ENCODE assay signal across 1 cellular context in the genomic region with DNA sequence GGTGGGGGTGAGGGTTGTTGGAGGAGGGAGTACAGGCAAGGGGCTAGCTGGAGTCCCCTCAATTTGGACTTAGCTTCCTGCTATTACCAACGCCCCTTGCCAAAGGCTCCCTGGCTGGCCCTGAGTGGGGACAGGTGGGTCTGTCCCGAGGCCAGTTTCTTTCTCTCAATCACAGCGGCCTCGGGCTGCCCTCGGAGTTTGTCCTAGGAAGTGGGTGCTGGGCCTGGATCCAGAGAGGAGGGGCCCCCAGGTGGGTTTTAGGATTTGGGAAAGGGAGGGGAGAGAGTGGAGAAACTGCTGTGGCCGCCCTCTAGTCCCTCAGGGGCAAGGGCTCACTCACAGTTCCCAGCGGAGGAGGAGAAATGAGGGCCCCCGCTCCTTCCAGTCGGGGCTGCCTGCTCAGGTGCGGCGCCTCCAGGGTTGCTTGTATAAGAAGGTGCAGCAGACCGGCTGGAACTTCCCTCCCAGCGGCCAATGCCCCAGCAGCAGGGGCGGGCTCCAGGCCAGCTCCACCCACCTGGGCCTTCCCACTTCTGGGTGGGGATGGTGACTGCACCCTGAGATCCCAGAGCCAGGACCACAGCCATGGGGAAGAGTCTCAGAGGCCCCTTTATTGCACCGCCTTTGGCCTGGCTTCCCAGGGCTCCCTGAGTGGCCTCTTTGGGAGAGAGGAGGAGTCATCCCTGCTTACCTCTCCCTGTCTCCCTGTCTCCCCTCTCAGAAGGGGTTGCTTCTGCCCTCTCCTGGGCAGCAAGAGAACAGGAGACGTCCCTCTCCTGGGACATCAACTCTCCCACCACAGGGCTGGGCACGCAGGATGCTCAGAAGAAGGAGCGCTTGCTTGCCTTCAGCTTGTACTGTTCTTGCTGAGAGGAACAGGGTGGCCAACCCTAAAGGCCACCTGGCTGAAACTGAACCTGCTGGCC.
TF ChIP-seq lines count a peak whose summit lies in the region.

No MANE protein-coding gene starts in this region.

TF ChIP-seq in HepG2, 621 proteins besides CTCF, POLR2A, EP300 and RAD21 (continued from another document and continues in another):
- TF ChIP-seq ZC3H4 (CRISPR knock-in tag; IDR thresholded peaks at IDR 0.05; ENCODE audit: borderline replicate concordance) (no peak), SIX1 (CRISPR knock-in tag; IDR thresholded peaks at IDR 0.05; ENCODE audit: borderline replicate concordance) (no peak), AGO2 (optimal IDR thresholded peaks at IDR 0.05; ENCODE audit: low read depth, low read length) (peak; percentile 45), ARNTL (CRISPR knock-in tag; IDR thresholded peaks at IDR 0.05) (no peak), ZNF232 (CRISPR knock-in tag; IDR thresholded peaks at IDR 0.05; ENCODE audit: borderline replicate concordance) (no peak), SAFB2 (CRISPR knock-in tag; IDR thresholded peaks at IDR 0.05; ENCODE audit: borderline replicate concordance, low read depth) (peak; percentile 49; the same call in 1 of the 2 replicates), NKX3-1 (CRISPR knock-in tag; IDR thresholded peaks at IDR 0.05) (0 out of 2 replicates have a peak, but pooled peaks have one; percentile 46), ZBTB21 (CRISPR knock-in tag; IDR thresholded peaks at IDR 0.05) (no peak), ZNF263 (CRISPR knock-in tag; IDR thresholded peaks at IDR 0.05) (peak; percentile 89), SNAPC2 (CRISPR knock-in tag; IDR thresholded peaks at IDR 0.05) (peak; percentile 28; the same call in 1 of the 2 replicates), ZNF256 (CRISPR knock-in tag; conservative IDR thresholded peaks at IDR 0.05) (0 out of 2 replicates have a peak, but pooled peaks have one; percentile 20), GABPB1 (CRISPR knock-in tag; IDR thresholded peaks at IDR 0.05) (peak; percentile 77), MEIS1 (CRISPR knock-in tag; IDR thresholded peaks at IDR 0.05; ENCODE audit: borderline replicate concordance) (no peak), ZSCAN22 (CRISPR knock-in tag; IDR thresholded peaks at IDR 0.05) (no peak), ZNF7 (CRISPR knock-in tag; IDR thresholded peaks at IDR 0.05) (no peak), ZNF30 (CRISPR knock-in tag; IDR thresholded peaks at IDR 0.05) (0 out of 2 replicates have a peak, but pooled peaks have one; percentile 30), ZNF317 (CRISPR knock-in tag; IDR thresholded peaks at IDR 0.05) (0 out of 2 replicates have a peak, but pooled peaks have one; percentile 55), ARHGAP35 (CRISPR knock-in tag; IDR thresholded peaks at IDR 0.05; ENCODE audit: borderline replicate concordance) (0 out of 2 replicates have a peak, but pooled peaks have one; percentile 26), ZNF749 (CRISPR knock-in tag; IDR thresholded peaks at IDR 0.05; ENCODE audit: borderline replicate concordance) (no peak), IKZF1 (IDR thresholded peaks at IDR 0.05) (no peak), SSRP1 (CRISPR knock-in tag; IDR thresholded peaks at IDR 0.05) (no peak), ZNF331 (CRISPR knock-in tag; IDR thresholded peaks at IDR 0.05) (peak; percentile 26; the same call in 1 of the 2 replicates), ONECUT2 (CRISPR knock-in tag; IDR thresholded peaks at IDR 0.05) (no peak), MYC (CRISPR knock-in tag; IDR thresholded peaks at IDR 0.05; ENCODE audit: borderline replicate concordance) (peak; percentile 35; the same call in 1 of the 2 replicates), MEIS2 (CRISPR knock-in tag; IDR thresholded peaks at IDR 0.05) (no peak), YEATS2 (CRISPR knock-in tag; IDR thresholded peaks at IDR 0.05; ENCODE audit: borderline replicate concordance) (peak; percentile 49; the same call in 1 of the 2 replicates), ZNF44 (CRISPR knock-in tag; IDR thresholded peaks at IDR 0.05) (peak; percentile 97; the same call in 1 of the 2 replicates), CAMTA2 (CRISPR knock-in tag; IDR thresholded peaks at IDR 0.05; ENCODE audit: borderline replicate concordance) (no peak), ZNF772 (CRISPR knock-in tag; IDR thresholded peaks at IDR 0.05) (peak; percentile 89), CBX2 (IDR thresholded peaks at IDR 0.05; ENCODE audit: low read depth, low read length) (no peak), CBX2 (CRISPR knock-in tag; IDR thresholded peaks at IDR 0.05; ENCODE audit: low read depth) (no peak), GTF3A (CRISPR knock-in tag; conservative IDR thresholded peaks at IDR 0.05) (no peak), ZNF607 (CRISPR knock-in tag; IDR thresholded peaks at IDR 0.05; ENCODE audit: borderline replicate concordance) (no peak), REXO4 (CRISPR knock-in tag; IDR thresholded peaks at IDR 0.05; ENCODE audit: borderline replicate concordance) (no peak), ZNF83 (CRISPR knock-in tag; IDR thresholded peaks at IDR 0.05; ENCODE audit: borderline replicate concordance) (0 out of 2 replicates have a peak, but pooled peaks have one; percentile 55), ZNF891 (CRISPR knock-in tag; IDR thresholded peaks at IDR 0.05) (no peak), JUNB (CRISPR knock-in tag; IDR thresholded peaks at IDR 0.05; ENCODE audit: borderline replicate concordance) (no peak), SCMH1 (CRISPR knock-in tag; IDR thresholded peaks at IDR 0.05; ENCODE audit: borderline replicate concordance) (no peak), YY1 (IDR thresholded peaks at IDR 0.05; ENCODE audit: insufficient read depth, insufficient replicate concordance, low read depth, low read length) (peak; percentile 36), KAT2B (IDR thresholded peaks at IDR 0.05; ENCODE audit: borderline replicate concordance, low read depth, low read length) (no peak)
- TF ChIP-seq, protein P1, sequence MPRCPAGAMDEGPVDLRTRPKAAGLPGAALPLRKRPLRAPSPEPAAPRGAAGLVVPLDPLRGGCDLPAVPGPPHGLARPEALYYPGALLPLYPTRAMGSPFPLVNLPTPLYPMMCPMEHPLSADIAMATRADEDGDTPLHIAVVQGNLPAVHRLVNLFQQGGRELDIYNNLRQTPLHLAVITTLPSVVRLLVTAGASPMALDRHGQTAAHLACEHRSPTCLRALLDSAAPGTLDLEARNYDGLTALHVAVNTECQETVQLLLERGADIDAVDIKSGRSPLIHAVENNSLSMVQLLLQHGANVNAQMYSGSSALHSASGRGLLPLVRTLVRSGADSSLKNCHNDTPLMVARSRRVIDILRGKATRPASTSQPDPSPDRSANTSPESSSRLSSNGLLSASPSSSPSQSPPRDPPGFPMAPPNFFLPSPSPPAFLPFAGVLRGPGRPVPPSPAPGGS (CRISPR knock-in tag; IDR thresholded peaks at IDR 0.05): peak; percentile 85
- TF ChIP-seq, protein P2, sequence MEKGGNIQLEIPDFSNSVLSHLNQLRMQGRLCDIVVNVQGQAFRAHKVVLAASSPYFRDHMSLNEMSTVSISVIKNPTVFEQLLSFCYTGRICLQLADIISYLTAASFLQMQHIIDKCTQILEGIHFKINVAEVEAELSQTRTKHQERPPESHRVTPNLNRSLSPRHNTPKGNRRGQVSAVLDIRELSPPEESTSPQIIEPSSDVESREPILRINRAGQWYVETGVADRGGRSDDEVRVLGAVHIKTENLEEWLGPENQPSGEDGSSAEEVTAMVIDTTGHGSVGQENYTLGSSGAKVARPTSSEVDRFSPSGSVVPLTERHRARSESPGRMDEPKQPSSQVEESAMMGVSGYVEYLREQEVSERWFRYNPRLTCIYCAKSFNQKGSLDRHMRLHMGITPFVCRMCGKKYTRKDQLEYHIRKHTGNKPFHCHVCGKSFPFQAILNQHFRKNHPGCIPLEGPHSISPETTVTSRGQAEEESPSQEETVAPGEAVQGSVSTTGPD (CRISPR knock-in tag; IDR thresholded peaks at IDR 0.05): no peak
- TF ChIP-seq, protein P3, sequence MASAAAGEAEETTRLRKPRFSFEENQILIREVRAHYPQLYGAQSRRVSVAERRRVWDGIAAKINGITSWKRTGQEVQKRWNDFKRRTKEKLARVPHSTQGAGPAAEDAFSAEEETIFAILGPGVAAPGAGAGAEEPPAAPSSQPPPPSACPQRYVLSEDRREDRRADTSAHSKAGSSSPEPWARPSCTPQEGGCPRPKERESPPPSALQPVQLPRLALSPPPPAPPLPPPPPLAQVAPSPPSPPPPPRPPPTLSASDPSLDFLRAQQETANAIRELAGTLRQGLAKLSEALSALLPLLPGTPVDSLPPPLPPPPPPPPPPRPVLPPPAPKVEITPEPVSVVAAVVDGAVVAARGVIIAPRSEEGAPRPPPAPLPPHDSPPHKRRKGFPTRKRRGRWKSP (CRISPR knock-in tag; IDR thresholded peaks at IDR 0.05): 0 out of 2 replicates have a peak, but pooled peaks have one; percentile 35
- TF ChIP-seq, protein P4, sequence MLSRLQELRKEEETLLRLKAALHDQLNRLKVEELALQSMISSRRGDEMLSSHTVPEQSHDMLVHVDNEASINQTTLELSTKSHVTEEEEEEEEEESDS (CRISPR knock-in tag; IDR thresholded peaks at IDR 0.05; ENCODE audit: borderline replicate concordance): no peak
- TF ChIP-seq, protein P5, sequence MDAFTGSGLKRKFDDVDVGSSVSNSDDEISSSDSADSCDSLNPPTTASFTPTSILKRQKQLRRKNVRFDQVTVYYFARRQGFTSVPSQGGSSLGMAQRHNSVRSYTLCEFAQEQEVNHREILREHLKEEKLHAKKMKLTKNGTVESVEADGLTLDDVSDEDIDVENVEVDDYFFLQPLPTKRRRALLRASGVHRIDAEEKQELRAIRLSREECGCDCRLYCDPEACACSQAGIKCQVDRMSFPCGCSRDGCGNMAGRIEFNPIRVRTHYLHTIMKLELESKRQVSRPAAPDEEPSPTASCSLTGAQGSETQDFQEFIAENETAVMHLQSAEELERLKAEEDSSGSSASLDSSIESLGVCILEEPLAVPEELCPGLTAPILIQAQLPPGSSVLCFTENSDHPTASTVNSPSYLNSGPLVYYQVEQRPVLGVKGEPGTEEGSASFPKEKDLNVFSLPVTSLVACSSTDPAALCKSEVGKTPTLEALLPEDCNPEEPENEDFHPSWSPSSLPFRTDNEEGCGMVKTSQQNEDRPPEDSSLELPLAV (CRISPR knock-in tag; conservative IDR thresholded peaks at IDR 0.05; ENCODE audit: low read depth): no peak
- TF ChIP-seq, protein P6, sequence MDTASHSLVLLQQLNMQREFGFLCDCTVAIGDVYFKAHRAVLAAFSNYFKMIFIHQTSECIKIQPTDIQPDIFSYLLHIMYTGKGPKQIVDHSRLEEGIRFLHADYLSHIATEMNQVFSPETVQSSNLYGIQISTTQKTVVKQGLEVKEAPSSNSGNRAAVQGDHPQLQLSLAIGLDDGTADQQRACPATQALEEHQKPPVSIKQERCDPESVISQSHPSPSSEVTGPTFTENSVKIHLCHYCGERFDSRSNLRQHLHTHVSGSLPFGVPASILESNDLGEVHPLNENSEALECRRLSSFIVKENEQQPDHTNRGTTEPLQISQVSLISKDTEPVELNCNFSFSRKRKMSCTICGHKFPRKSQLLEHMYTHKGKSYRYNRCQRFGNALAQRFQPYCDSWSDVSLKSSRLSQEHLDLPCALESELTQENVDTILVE (CRISPR knock-in tag; IDR thresholded peaks at IDR 0.05): no peak
- TF ChIP-seq, protein P7, sequence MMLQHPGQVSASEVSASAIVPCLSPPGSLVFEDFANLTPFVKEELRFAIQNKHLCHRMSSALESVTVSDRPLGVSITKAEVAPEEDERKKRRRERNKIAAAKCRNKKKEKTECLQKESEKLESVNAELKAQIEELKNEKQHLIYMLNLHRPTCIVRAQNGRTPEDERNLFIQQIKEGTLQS (CRISPR knock-in tag; IDR thresholded peaks at IDR 0.05): no peak
- TF ChIP-seq, protein P8, sequence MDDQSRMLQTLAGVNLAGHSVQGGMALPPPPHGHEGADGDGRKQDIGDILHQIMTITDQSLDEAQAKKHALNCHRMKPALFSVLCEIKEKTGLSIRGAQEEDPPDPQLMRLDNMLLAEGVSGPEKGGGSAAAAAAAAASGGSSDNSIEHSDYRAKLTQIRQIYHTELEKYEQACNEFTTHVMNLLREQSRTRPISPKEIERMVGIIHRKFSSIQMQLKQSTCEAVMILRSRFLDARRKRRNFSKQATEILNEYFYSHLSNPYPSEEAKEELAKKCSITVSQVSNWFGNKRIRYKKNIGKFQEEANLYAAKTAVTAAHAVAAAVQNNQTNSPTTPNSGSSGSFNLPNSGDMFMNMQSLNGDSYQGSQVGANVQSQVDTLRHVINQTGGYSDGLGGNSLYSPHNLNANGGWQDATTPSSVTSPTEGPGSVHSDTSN (CRISPR knock-in tag; IDR thresholded peaks at IDR 0.05; ENCODE audit: borderline replicate concordance): no peak
- TF ChIP-seq, protein P9, sequence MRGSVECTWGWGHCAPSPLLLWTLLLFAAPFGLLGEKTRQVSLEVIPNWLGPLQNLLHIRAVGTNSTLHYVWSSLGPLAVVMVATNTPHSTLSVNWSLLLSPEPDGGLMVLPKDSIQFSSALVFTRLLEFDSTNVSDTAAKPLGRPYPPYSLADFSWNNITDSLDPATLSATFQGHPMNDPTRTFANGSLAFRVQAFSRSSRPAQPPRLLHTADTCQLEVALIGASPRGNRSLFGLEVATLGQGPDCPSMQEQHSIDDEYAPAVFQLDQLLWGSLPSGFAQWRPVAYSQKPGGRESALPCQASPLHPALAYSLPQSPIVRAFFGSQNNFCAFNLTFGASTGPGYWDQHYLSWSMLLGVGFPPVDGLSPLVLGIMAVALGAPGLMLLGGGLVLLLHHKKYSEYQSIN (CRISPR knock-in tag; IDR thresholded peaks at IDR 0.05; ENCODE audit: borderline replicate concordance): no peak
- TF ChIP-seq, protein P10, sequence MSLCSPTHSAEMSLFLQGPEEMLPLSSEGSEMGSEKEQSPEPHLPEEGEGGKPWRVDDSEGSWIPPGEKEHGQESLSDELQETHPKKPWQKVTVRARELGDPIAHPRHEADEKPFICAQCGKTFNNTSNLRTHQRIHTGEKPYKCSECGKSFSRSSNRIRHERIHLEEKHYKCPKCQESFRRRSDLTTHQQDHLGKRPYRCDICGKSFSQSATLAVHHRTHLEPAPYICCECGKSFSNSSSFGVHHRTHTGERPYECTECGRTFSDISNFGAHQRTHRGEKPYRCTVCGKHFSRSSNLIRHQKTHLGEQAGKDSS (CRISPR knock-in tag; IDR thresholded peaks at IDR 0.05; ENCODE audit: borderline replicate concordance, low read depth): no peak
- TF ChIP-seq, protein P11, sequence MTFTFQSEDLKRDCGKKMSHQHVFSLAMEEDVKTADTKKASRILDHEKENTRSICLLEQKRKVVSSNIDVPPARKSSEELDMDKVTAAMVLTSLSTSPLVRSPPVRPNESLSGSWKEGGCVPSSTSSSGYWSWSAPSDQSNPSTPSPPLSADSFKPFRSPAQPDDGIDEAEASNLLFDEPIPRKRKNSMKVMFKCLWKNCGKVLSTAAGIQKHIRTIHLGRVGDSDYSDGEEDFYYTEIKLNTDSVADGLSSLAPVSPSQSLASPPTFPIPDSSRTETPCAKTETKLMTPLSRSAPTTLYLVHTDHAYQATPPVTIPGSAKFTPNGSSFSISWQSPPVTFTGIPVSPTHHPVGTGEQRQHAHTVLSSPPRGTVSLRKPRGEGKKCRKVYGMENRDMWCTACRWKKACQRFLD (CRISPR knock-in tag; IDR thresholded peaks at IDR 0.05; ENCODE audit: borderline replicate concordance): peak; percentile 22; the same call in 1 of the 2 replicates
- TF ChIP-seq, protein P12, sequence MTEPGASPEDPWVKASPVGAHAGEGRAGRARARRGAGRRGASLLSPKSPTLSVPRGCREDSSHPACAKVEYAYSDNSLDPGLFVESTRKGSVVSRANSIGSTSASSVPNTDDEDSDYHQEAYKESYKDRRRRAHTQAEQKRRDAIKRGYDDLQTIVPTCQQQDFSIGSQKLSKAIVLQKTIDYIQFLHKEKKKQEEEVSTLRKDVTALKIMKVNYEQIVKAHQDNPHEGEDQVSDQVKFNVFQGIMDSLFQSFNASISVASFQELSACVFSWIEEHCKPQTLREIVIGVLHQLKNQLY (CRISPR knock-in tag; IDR thresholded peaks at IDR 0.05): no peak
